1 cellular context compared by ENCODE assay signal in genomic region chr19:40791349-40791748, GRCh38.
TF ChIP-seq lines count a peak whose summit lies in the region.

No MANE protein-coding gene starts in this region.

TF ChIP-seq in A549, 52 proteins besides CTCF, POLR2A, EP300 and RAD21:
- TF ChIP-seq ZNF302 (CRISPR knock-in tag; IDR thresholded peaks at IDR 0.05) (no peak), ESRRA (IDR thresholded peaks at IDR 0.05; ENCODE audit: borderline replicate concordance, low read length) (no peak), CHD4 (IDR thresholded peaks at IDR 0.05; ENCODE audit: borderline replicate concordance) (no peak), NR3C1 (IDR thresholded peaks at IDR 0.05) (no peak), REST (IDR thresholded peaks at IDR 0.05) (no peak), BHLHE40 (IDR thresholded peaks at IDR 0.05; ENCODE audit: low read depth, low read length) (no peak), NFE2L2 (conservative IDR thresholded peaks at IDR 0.05; ENCODE audit: low read length) (no peak)
TF ChIP-seq in A549: peak in this region for 0.
